In the genomic region with DNA sequence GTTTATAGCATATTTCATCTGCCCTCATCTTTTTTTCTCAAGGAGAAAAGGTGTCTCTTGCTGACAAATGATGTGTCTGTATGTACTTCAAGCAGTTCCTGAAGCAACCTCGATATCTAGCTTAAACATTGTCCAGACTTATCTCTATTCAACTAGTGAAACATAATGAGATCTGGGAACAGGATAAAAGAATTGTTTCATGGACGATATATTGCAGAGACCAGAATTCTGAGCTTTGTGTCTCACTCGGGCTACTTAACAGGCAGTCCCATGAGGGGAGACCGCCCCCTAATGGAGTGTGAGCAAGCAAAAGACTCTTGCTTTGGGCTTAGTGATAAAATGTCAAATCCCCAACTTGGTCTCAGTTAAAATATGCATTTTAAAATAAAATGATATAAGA, we compare ENCODE assay signal across 9 cellular contexts.
A peak's percentile ranks its signal among the peaks of the same experiment; 100 is the strongest.
DNase-seq lines count a peak whose midpoint lies in the region; ATAC-seq and TF ChIP-seq lines count a peak whose summit lies in the region.
"Had no signal": no experiment of that assay in that cellular context is flagged by ENCODE, and none has a peak within 500 bp of the region (broad histone marks: within the 10 kb centered on the region; RNA-seq: fewer than 3 reads in every experiment).

No MANE protein-coding gene starts in this region.

- no peaks in the 10 kb centered on the region for H3K27me3 ChIP-seq in kidney epithelial cell (ENCODE audit: control insufficient read depth, insufficient read depth, low read length)

- DNase-seq in D341Med (ENCODE audit: low spot score) (peak; percentile 59), NB4 (ENCODE audit: low read depth) (peak; percentile 61), SHP77 treated with DMSO at 0.1 percent for 48 hours (lab: John Stamatoyannopoulos, UW) (peak; percentile 44), kidney epithelial cell (ENCODE audit: low read depth) (no peak), coronary artery (ENCODE audit: low spot score) (no peak), GDM1 (lab: John Stamatoyannopoulos, UW) (no peak)
- DNase-seq: cortex of kidney had no signal

- no peak for TF ChIP-seq POLR2A in NB4 (IDR thresholded peaks at IDR 0.05; ENCODE audit: extremely low read depth, insufficient read length)

- H3K4me3 ChIP-seq in NB4 (ENCODE audit: low read depth, low read length) (no peak overlapping the region), kidney epithelial cell (ENCODE audit: low read depth, low read length) (no peak overlapping the region), coronary artery (no peak overlapping the region)

- ATAC-seq in HG02588 (IDR thresholded peaks at IDR 0.05; ENCODE audit: unreplicated experiment) (no peak), GM18909 (IDR thresholded peaks at IDR 0.05; ENCODE audit: poor library complexity, unreplicated experiment) (no peak)

- peak; percentile 65 for TF ChIP-seq CTCF in NB4 (IDR thresholded peaks at IDR 0.05; ENCODE audit: low read depth, low read length)
- TF ChIP-seq CTCF in kidney epithelial cell (IDR thresholded peaks at IDR 0.05; ENCODE audit: insufficient read depth, low read length, poor library complexity, severe bottlenecking), result peak; percentile 75
- no peak for TF ChIP-seq CTCF in coronary artery (IDR thresholded peaks at IDR 0.05)

- no peaks in the 10 kb centered on the region for H3K36me3 ChIP-seq in kidney epithelial cell (ENCODE audit: control insufficient read depth, insufficient read depth, low read length)

- H3K27ac ChIP-seq in coronary artery, result no peak overlapping the region

Comparison
In these comparisons a context has a peak if more than half of its experiments do, and no peak if none do; other contexts are left out.
1. DNase-seq: peak in D341Med (single experiment), NB4 (single experiment) and SHP77 treated with DMSO at 0.1 percent for 48 hours (single experiment); none in kidney epithelial cell (single experiment), coronary artery (single experiment) and GDM1 (single experiment).